In the genomic region with DNA sequence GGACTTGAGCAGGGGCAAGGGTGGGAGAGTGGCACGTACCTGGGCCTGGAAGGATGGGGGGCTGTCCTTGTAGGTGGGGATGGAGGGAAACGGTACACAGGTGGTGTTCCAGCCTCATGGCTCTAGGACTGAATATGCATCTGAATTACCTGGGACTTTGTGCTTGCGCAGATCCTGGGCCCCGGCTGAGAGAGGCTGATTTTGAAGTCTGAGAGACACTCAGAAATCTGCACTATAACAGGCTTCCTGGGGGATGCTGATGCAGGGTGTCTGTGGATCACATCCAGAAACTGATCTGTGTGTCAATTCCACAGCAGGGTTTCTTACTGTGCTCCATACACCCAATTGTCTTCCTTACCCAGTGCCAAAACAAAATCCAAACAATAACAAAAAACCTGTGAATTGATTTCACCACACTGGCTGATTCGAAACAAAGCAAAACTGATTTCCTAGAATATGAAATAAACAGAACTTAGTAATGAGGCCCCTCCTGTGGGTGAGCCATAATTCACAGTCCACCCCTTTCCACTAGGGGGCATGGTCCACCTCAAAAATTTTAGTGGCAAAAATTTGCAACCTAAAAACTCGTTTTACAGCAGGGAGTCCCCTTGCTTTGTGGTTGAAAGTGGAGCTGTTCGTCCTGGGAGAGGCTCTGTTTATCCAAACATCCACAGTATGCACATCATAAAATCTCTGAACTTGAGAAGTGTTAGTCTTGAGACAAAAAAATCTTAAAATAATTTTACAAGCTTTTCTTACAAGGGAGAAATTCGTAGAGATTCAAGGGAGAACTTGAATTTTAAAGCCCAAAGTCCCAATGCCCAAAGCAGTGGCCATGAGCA, we compare ENCODE assay signal across 9 cellular contexts. TPM values are rescaled to one million over a fixed set of nuclear protein-coding genes. Genes with fewer than 3 reads are reported as not detected.
DNase-seq lines count a peak whose midpoint lies in the region; ATAC-seq and TF ChIP-seq lines count a peak whose summit lies in the region.
"Had no signal": no experiment of that assay in that cellular context is flagged by ENCODE, and none has a peak within 500 bp of the region (broad histone marks: within the 10 kb centered on the region; RNA-seq: fewer than 3 reads in every experiment).

No MANE protein-coding gene starts in this region.

- no peaks in the 10 kb centered on the region for H3K27me3 ChIP-seq in lower lobe of right lung (ENCODE audit: low read depth)

- TF ChIP-seq CTCF in LNCaP clone FGC (IDR thresholded peaks at IDR 0.05; ENCODE audit: control insufficient read depth, extremely low read depth, insufficient read depth) (peak; percentile 68), lower lobe of right lung (IDR thresholded peaks at IDR 0.05) (peak; percentile 87)

- no peak overlapping the region for H3K4me3 Mint-ChIP-seq in activated CD4-positive, alpha-beta T cell treated with anti-CD3 and anti-CD28 coated beads, Interleukin-2, amount 10 ng/mL, durations not matched to agents 7 days and 5 days

- no peak overlapping the region for H3K4me3 ChIP-seq in LNCaP clone FGC (ENCODE audit: low read depth, low read length)
- no peak overlapping the region for H3K4me3 ChIP-seq in lower lobe of right lung

- intact Hi-C loops in lower lobe of right lung (cut with DNase I), result loop anchor here (5.0 kb wide), 1 partner anchor 95 kb away; no protein-coding TSS in a partner anchor

- CTCF ChIA-PET in activated CD4-positive, alpha-beta T cell treated with anti-CD3 and anti-CD28 coated beads, Interleukin-2, amount 10 ng/mL, durations not matched to agents 7 days and 5 days (lab: Charles Lee), result interaction anchor here (1.0 to 1.1 kb wide), 3 partner anchors 13 to 93 kb away, joined by 3 read pairs; partner anchors contain the start of gene PLEKHA1

- H3K27me3 Mint-ChIP-seq in activated CD4-positive, alpha-beta T cell treated with anti-CD3 and anti-CD28 coated beads, Interleukin-2, amount 10 ng/mL, durations not matched to agents 7 days and 5 days, result no peaks in the 10 kb centered on the region

- H3K27ac ChIP-seq in lower lobe of right lung, result no peak overlapping the region
- H3K27ac ChIP-seq: epithelial cell of prostate had no signal

- no peaks in the 10 kb centered on the region for H3K9me3 Mint-ChIP-seq in activated CD4-positive, alpha-beta T cell treated with anti-CD3 and anti-CD28 coated beads, Interleukin-2, amount 10 ng/mL, durations not matched to agents 7 days and 5 days

- ATAC-seq in lower lobe of right lung (peak; percentile 71 to 73), GM18868 (IDR thresholded peaks at IDR 0.05; ENCODE audit: unreplicated experiment) (no peak)

- H3K36me3 ChIP-seq in lower lobe of right lung, result no peaks in the 10 kb centered on the region

- DNase-seq in ELR (ENCODE audit: low read depth), result peak; percentile 62
- peak; percentile 2 for DNase-seq in LNCaP clone FGC (ENCODE audit: low read depth)
- peak; percentile 64 for DNase-seq in activated CD4-positive, alpha-beta T cell treated with anti-CD3 and anti-CD28 coated beads, Interleukin-2, amount 10 ng/mL, durations not matched to agents 7 days and 5 days
- DNase-seq in dedifferentiated amniotic fluid mesenchymal stem cell (ENCODE audit: extremely low spot score), result peak; percentile 81
- no peak for DNase-seq in lower lobe of right lung
- peak; percentile 14 to 32 for DNase-seq in stimulated activated CD8-positive, alpha-beta memory T cell treated with anti-CD3 and anti-CD28 coated beads, Interleukin-2, amount 100 ng/mL, for 48 hours (ENCODE audit: low read depth in 2 of 2)
- no peak for DNase-seq in GDM1 (lab: John Stamatoyannopoulos, UW)

- POLR2A ChIA-PET in activated CD4-positive, alpha-beta T cell treated with anti-CD3 and anti-CD28 coated beads, Interleukin-2, amount 10 ng/mL, durations not matched to agents 7 days and 5 days (lab: Charles Lee), result no interaction called here

- H3K4me1 Mint-ChIP-seq in activated CD4-positive, alpha-beta T cell treated with anti-CD3 and anti-CD28 coated beads, Interleukin-2, amount 10 ng/mL, durations not matched to agents 7 days and 5 days, result no peaks in the 10 kb centered on the region

- no peaks in the 10 kb centered on the region for H3K36me3 Mint-ChIP-seq in activated CD4-positive, alpha-beta T cell treated with anti-CD3 and anti-CD28 coated beads, Interleukin-2, amount 10 ng/mL, durations not matched to agents 7 days and 5 days (ENCODE audit: low read depth)

- H3K27ac Mint-ChIP-seq in activated CD4-positive, alpha-beta T cell treated with anti-CD3 and anti-CD28 coated beads, Interleukin-2, amount 10 ng/mL, durations not matched to agents 7 days and 5 days, result no peak overlapping the region

- no peaks in the 10 kb centered on the region for H3K9me3 ChIP-seq in lower lobe of right lung

- H3K4me1 ChIP-seq in lower lobe of right lung, result no peaks in the 10 kb centered on the region

RNA-seq across cellular contexts. Expression of gene PLEKHA1, which starts 32.0 kb away (rescaled TPM):
- 10 to 100 TPM in 1 of 2 experiments, 1 to 10 TPM in 1; 8.8 to 11.3 TPM for total RNA-seq in activated CD4-positive, alpha-beta T cell treated with anti-CD3 and anti-CD28 coated beads, Interleukin-2, amount 10 ng/mL, durations not matched to agents 7 days and 5 days
- 46.1 TPM for total RNA-seq in lower lobe of right lung

Comparison
In these comparisons a context has a peak if more than half of its experiments do, and no peak if none do; other contexts are left out.
1. DNase-seq: peak in ELR (single experiment), LNCaP clone FGC (single experiment), activated CD4-positive, alpha-beta T cell treated with anti-CD3 and anti-CD28 coated beads, Interleukin-2, amount 10 ng/mL, durations not matched to agents 7 days and 5 days (single experiment), dedifferentiated amniotic fluid mesenchymal stem cell (single experiment) and stimulated activated CD8-positive, alpha-beta memory T cell treated with anti-CD3 and anti-CD28 coated beads, Interleukin-2, amount 100 ng/mL, for 48 hours (2 of 2); none in lower lobe of right lung (single experiment) and GDM1 (single experiment).